8 cellular contexts compared by ENCODE assay signal in the genomic region with DNA sequence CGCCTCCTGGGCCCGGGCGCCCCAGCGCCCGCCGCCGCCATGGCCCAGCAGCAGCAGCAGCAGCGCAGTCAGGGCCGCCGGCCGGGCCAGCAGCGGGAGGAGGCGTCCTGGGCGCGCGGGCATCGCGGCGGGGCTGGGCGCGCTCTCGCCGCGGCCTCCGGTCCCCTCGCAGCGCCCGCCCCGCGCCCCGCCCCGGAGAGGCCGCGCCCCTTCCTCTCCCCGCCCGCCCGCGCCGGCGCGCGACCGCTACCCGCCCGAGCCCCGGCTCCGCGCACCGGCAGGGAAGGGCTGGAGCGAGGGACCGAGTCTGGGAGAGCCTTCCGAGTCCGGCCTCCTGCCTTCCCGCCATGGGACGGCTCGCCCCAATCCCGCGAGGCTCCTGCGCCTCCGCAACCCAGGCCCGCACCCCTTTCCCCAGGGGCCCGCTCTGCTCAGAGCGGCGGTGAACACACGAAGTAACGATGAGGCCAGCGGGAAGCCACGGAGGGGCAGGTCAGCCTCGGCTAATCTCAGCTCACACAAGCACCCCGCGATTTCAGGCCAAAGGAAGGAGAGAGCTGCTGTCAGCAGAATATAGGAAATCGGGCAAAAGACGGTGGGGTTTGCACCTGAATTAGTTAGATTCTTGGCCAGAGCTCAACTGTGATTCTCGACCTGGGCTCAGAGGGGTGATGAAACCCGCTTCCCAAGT.
DNase-seq lines count a peak whose midpoint lies in the region; ATAC-seq and TF ChIP-seq lines count a peak whose summit lies in the region.

Gene TXNDC5, minus strand, starts transcription at position 135 of the 691 bp plus-strand sequence. Its CDS starts 12 bp downstream, at position 123.

- H4K20me1 ChIP-seq in OCI-LY3 (ENCODE audit: insufficient read depth, low read length) = peaks cover 34% of the 10 kb centered on the region

- H3K27me3 ChIP-seq in OCI-LY3 (ENCODE audit: low read depth, low read length) = 0 out of 2 replicates have a peak, but pooled peaks cover 3% of the 10 kb centered on the region
- no peaks in the 10 kb centered on the region for H3K27me3 ChIP-seq in mucosa of rectum (ENCODE audit: control insufficient read depth in 2 of 2, insufficient read depth in 2 of 2, low read length in 2 of 2)

- no peaks in the 10 kb centered on the region for H3K9me3 ChIP-seq in OCI-LY3 (ENCODE audit: insufficient read depth, low read length)
- H3K9me3 ChIP-seq in mucosa of rectum (ENCODE audit: control insufficient read depth in 2 of 2, low read length in 2 of 2) = no peaks in the 10 kb centered on the region

- peak within 1 kb of the TSS; percentile 99 for H3K4me2 ChIP-seq in OCI-LY3 (ENCODE audit: low read length)

- ATAC-seq in GM19397 (IDR thresholded peaks at IDR 0.05; ENCODE audit: unreplicated experiment) (peak; percentile 79), HG03558 (IDR thresholded peaks at IDR 0.05; ENCODE audit: extremely low read depth, unreplicated experiment) (peak; percentile 28)

- DNase-seq in activated T-cell treated with anti-CD3 and anti-CD28 coated beads, Interleukin-2, amount 50 U/mL, for 1 hour = peak; percentile 74
- DNase-seq in erythroblast (lab: John Stamatoyannopoulos, UW) = peak; percentile 78 to 85
- DNase-seq in stimulated activated CD8-positive, alpha-beta memory T cell treated with anti-CD3 and anti-CD28 coated beads, Interleukin-4, amount 100 ng/mL, for 4 hours (ENCODE audit: low read depth in 2 of 2, low spot score in 1 of 2) = peak; percentile 27

- H3K79me2 ChIP-seq in OCI-LY3 (ENCODE audit: low read length) = peaks cover 47% of the 10 kb centered on the region

- TF ChIP-seq CTCF in C4-2B (conservative IDR thresholded peaks at IDR 0.05) (no peak), OCI-LY3 (IDR thresholded peaks at IDR 0.05; ENCODE audit: low read depth, low read length) (0 out of 2 replicates have a peak, but pooled peaks have one; percentile 7)

- H3K4me3 ChIP-seq in OCI-LY3 (ENCODE audit: low read length) (peak within 1 kb of the TSS; percentile 99), mucosa of rectum (ENCODE audit: low read length in 2 of 2) (peak within 1 kb of the TSS; percentile 76 to 78)

- H2AFZ ChIP-seq in OCI-LY3 (ENCODE audit: low read depth, low read length) = peak within 1 kb of the TSS; percentile 77; the same call in 1 of the 2 replicates

- peak; percentile 54 for TF ChIP-seq POLR2A in erythroblast (IDR thresholded peaks at IDR 0.05; ENCODE audit: low read length)

- H3K27ac ChIP-seq in C4-2B = peak within 1 kb of the TSS; percentile 92
- H3K27ac ChIP-seq in OCI-LY3 (ENCODE audit: low read length) = peak within 1 kb of the TSS; percentile 55
- H3K27ac ChIP-seq in mucosa of rectum (ENCODE audit: low read depth in 2 of 2, low read length in 2 of 2) = peak within 1 kb of the TSS; percentile 81 to 82

- H3K9ac ChIP-seq in OCI-LY3 (ENCODE audit: low read length) (peak within 1 kb of the TSS; percentile 94), mucosa of rectum (ENCODE audit: low read depth in 1 of 2, low read length in 2 of 2) (peak within 1 kb of the TSS; percentile 70 to 77)

- H3K36me3 ChIP-seq in OCI-LY3 (replicated peaks; ENCODE audit: low read depth, low read length) (peaks cover 9% of the 10 kb centered on the region), mucosa of rectum (ENCODE audit: control insufficient read depth in 2 of 2, insufficient read depth in 2 of 2, low read length in 2 of 2) (peaks cover 0 to 3% of the 10 kb centered on the region in 2 donors)

- H3K4me1 ChIP-seq in OCI-LY3 (ENCODE audit: low read length) (peaks cover 22% of the 10 kb centered on the region), mucosa of rectum (ENCODE audit: control insufficient read depth in 2 of 2, insufficient read depth in 2 of 2, low read length in 2 of 2) (peaks cover 12 to 17% of the 10 kb centered on the region in 2 donors)

Comparison
In these comparisons a context has a peak if more than half of its experiments do, and no peak if none do; other contexts are left out.
1. Peak in every context shown above with its lines: DNase-seq, ATAC-seq, H3K4me3 ChIP-seq and H3K27ac ChIP-seq.
2. DNase-seq: peak in every context shown above with its lines; median percentile 82 in erythroblast; 74 in activated T-cell treated with anti-CD3 and anti-CD28 coated beads, Interleukin-2, amount 50 U/mL, for 1 hour; 27 in stimulated activated CD8-positive, alpha-beta memory T cell treated with anti-CD3 and anti-CD28 coated beads, Interleukin-4, amount 100 ng/mL, for 4 hours.